Comparison of ENCODE assay signal across 8 cellular contexts in the genomic region with DNA sequence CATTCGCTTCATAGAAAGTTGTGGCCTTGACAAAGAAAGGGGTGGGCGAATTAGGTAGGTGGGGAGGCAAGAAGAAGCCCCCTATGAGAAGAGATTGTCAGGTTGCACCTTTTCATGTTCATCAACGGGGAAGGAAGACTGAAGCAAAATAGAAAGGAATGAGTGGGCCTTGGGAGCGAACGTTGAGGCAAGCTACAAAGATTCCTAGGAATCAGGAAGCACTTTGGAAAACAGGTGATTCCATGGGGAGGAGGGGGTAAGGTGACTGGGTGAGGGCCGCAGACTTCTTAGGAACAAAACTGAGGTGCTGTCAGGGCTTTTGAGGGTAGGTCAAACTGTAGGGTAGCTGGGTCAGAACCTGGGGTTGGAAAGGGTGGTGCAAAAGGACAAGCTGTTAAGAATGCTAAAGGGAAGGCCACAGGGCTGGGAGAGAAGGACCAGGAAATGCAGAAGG. TPM values are rescaled to one million over a fixed set of nuclear protein-coding genes. Genes with fewer than 3 reads are reported as not detected.
A peak's percentile ranks its signal among the peaks of the same experiment; 100 is the strongest.
DNase-seq lines count a peak whose midpoint lies in the region; TF ChIP-seq lines count a peak whose summit lies in the region.

No MANE protein-coding gene starts in this region.

- H3K27ac ChIP-seq in OCI-LY1 (ENCODE audit: low read depth, low read length, poor library complexity, severe bottlenecking) = peak overlapping the region; percentile 96

- H3K36me3 Mint-ChIP-seq in endothelial cell (ENCODE audit: low read depth, unreplicated experiment) (peaks cover 14% of the 10 kb centered on the region), nephron progenitor cell (ENCODE audit: low read depth) (peaks cover 16% of the 10 kb centered on the region)

- H3K4me1 ChIP-seq in OCI-LY1 (ENCODE audit: insufficient read depth, low read length, severe bottlenecking) = peaks cover 57% of the 10 kb centered on the region

- H3K4me3 ChIP-seq in GM12865 (ENCODE audit: low read depth, low read length) = peak overlapping the region; percentile 93
- H3K4me3 ChIP-seq in OCI-LY1 (ENCODE audit: low read depth, low read length, poor library complexity, severe bottlenecking) = peak overlapping the region; percentile 73

- peaks cover 6% of the 10 kb centered on the region; the same call in 1 of the 2 replicates for H3F3A ChIP-seq in OCI-LY1 (ENCODE audit: insufficient read depth, low read length)

- no peak overlapping the region for H2AFZ ChIP-seq in OCI-LY1 (ENCODE audit: low read length)

- no peaks in the 10 kb centered on the region for H3K9me2 ChIP-seq in OCI-LY1 (ENCODE audit: low read depth, low read length)

- no peaks in the 10 kb centered on the region for H4K20me1 ChIP-seq in OCI-LY1 (ENCODE audit: insufficient read depth, low read length)

- peak overlapping the region; percentile 88 for H3K4me2 ChIP-seq in OCI-LY1 (ENCODE audit: low read length)

- H3K4me1 Mint-ChIP-seq in endothelial cell (ENCODE audit: unreplicated experiment) (peaks cover 57% of the 10 kb centered on the region), nephron progenitor cell (peaks cover 36% of the 10 kb centered on the region)

- peaks cover 70% of the 10 kb centered on the region for H3K79me2 ChIP-seq in OCI-LY1 (ENCODE audit: insufficient read depth, low read length)

- peaks cover 19% of the 10 kb centered on the region for H3K27me3 Mint-ChIP-seq in endothelial cell (ENCODE audit: unreplicated experiment)
- H3K27me3 Mint-ChIP-seq in nephron progenitor cell (ENCODE audit: low read depth, poor library complexity) = no peaks in the 10 kb centered on the region

- H3K9ac ChIP-seq in OCI-LY1 (ENCODE audit: low read length) = peak overlapping the region; percentile 75

- peaks cover 42% of the 10 kb centered on the region for H3K36me3 ChIP-seq in OCI-LY1 (ENCODE audit: insufficient read depth, low read length)

- no peaks in the 10 kb centered on the region for H3K9me3 ChIP-seq in OCI-LY1 (ENCODE audit: low read length)

- no peaks in the 10 kb centered on the region for H3K27me3 ChIP-seq in OCI-LY1 (ENCODE audit: insufficient read depth, low read length)

- no peak for TF ChIP-seq CTCF in GM12865 (IDR thresholded peaks at IDR 0.05; ENCODE audit: insufficient read depth, low read depth, low read length, missing control alignments)
- TF ChIP-seq CTCF in OCI-LY1 (IDR thresholded peaks at IDR 0.05; ENCODE audit: low read length) = no peak
- no peak for TF ChIP-seq CTCF in endothelial cell (IDR thresholded peaks at IDR 0.05; ENCODE audit: unreplicated experiment)
- no peak for TF ChIP-seq CTCF in nephron progenitor cell (IDR thresholded peaks at IDR 0.05)

- peak overlapping the region; percentile 99 for H3K27ac Mint-ChIP-seq in endothelial cell (ENCODE audit: unreplicated experiment)
- peak overlapping the region; percentile 99 for H3K27ac Mint-ChIP-seq in nephron progenitor cell

- H3K9me3 Mint-ChIP-seq in endothelial cell (ENCODE audit: unreplicated experiment) (peaks cover 4% of the 10 kb centered on the region), nephron progenitor cell (no peaks in the 10 kb centered on the region)

- peak overlapping the region; percentile 99 for H3K4me3 Mint-ChIP-seq in endothelial cell (ENCODE audit: unreplicated experiment)
- H3K4me3 Mint-ChIP-seq in nephron progenitor cell = peak overlapping the region; percentile 99

- DNase-seq in GM12865 (ENCODE audit: low read depth) (no peak), endothelial cell (ENCODE audit: low spot score) (no peak), nephron progenitor cell (no peak), kidney glomerular epithelial cell (lab: John Stamatoyannopoulos, UW) (no peak), HuH-7 (ENCODE audit: low spot score) (no peak), H4 (ENCODE audit: low spot score) (no peak)
- no peak for DNase-seq in effector CD8-positive, alpha-beta T cell (lab: John Stamatoyannopoulos, UW)

RNA-seq across cellular contexts. Expression of gene ITFG1, which starts 0.5 kb away (rescaled TPM):
- total RNA-seq in endothelial cell (ENCODE audit: unreplicated experiment) = 66.3 TPM
- total RNA-seq in H4 (2014; rRNA removed; shearing (Covaris generic)) = 70.8 and 78.5 TPM in 2 replicates

RNA-seq across cellular contexts. Expression of gene PHKB, which starts 0.8 kb away (rescaled TPM):
- 125 TPM for total RNA-seq in endothelial cell (ENCODE audit: unreplicated experiment)
- total RNA-seq in H4 (2014; rRNA removed; shearing (Covaris generic)) = 43.0 and 46.4 TPM in 2 replicates
